Comparison of ENCODE assay signal across 9 cellular contexts in the genomic region with DNA sequence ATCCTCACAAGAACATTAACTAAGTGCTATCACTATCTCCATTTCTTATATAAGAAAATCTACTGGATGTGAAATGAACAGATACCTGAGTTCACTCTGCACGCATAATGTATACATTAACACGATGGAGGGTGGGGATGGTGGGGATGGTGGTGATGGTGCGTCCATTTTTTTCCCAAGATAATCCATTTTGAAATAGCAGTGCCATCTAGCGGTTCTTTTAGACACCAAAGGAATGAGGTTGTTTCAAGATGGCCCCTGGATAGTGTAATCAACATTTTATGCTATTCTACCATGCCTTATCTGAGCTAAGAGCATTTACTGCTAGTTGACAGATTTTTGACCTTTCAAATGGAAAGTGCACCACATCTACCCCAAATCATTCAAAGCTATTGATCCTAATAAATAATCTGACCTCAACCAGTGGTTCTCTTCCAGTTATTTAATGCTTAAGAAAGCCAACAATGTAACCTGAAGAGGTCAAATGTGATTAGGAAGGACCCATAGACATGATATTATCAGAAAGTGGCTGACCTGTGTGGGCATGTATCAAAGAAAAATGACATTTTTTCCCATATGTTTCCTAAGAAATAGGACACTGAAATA.
A peak's percentile ranks its signal among the peaks of the same experiment; 100 is the strongest.
DNase-seq lines count a peak whose midpoint lies in the region; ATAC-seq and TF ChIP-seq lines count a peak whose summit lies in the region.
"Had no signal": no experiment of that assay in that cellular context is flagged by ENCODE, and none has a peak within 500 bp of the region (broad histone marks: within the 10 kb centered on the region; RNA-seq: fewer than 3 reads in every experiment).

No MANE protein-coding gene starts in this region.

- no peak overlapping the region for H2AK5ac ChIP-seq in neuronal stem cell (ENCODE audit: low read depth, low read length)

- WGBS in neuronal stem cell (ENCODE audit: extremely low coverage in 2 of 2, insufficient read length in 2 of 2, insufficient replicate concordance in 1 of 2), 2 donors, result no CpG with 5 or more reads among the region's 4 CpGs

- no peak overlapping the region for H3K27ac ChIP-seq in neuronal stem cell (replicated peaks; ENCODE audit: low read length)

- H3K18ac ChIP-seq in neuronal stem cell (ENCODE audit: low read length), result no peak overlapping the region

- intact Hi-C loops in CD14-positive monocyte (cut with micrococcal nuclease), result no loop called here

- no peak overlapping the region for H4K91ac ChIP-seq in neuronal stem cell (ENCODE audit: low read depth, low read length, poor library complexity)

- no peaks in the 10 kb centered on the region for H3K79me1 ChIP-seq in neuronal stem cell (ENCODE audit: low read depth, low read length)

- no peaks in the 10 kb centered on the region for H3K4me1 ChIP-seq in neuronal stem cell (ENCODE audit: control insufficient read depth in 2 of 2, insufficient read depth in 1 of 2, low read depth in 1 of 2, low read length in 2 of 2)

- H4K8ac ChIP-seq in neuronal stem cell (ENCODE audit: low read depth, low read length), result no peak overlapping the region

- no peaks in the 10 kb centered on the region for H3K27me3 ChIP-seq in neuronal stem cell (ENCODE audit: control insufficient read depth in 3 of 3, insufficient read depth in 3 of 3, low read depth in 1 of 3, low read length in 3 of 3)

- H3K9ac ChIP-seq in neuronal stem cell (ENCODE audit: low read depth, low read length, poor library complexity), result no peak overlapping the region

- no peaks in the 10 kb centered on the region for H3K9me3 Mint-ChIP-seq in CD14-positive monocyte
- no peaks in the 10 kb centered on the region for H3K9me3 Mint-ChIP-seq in stimulated activated memory B cell treated with anti-CD40 and anti-IgM and Interleukin-4, amounts not matched to agents 10 μg/mL and 1 μg/mL and 100 μg/mL, for 72 hours
- H3K9me3 Mint-ChIP-seq: IgD-negative memory B cell had no signal

- no peak overlapping the region for H2AFZ ChIP-seq in neuronal stem cell (ENCODE audit: low read length)

- H3K14ac ChIP-seq in neuronal stem cell (ENCODE audit: low read length), result no peak overlapping the region

- no peak for DNase-seq in CD14-positive monocyte (ENCODE audit: low spot score)
- peak; percentile 60 for DNase-seq in NCI-H1105 treated with DMSO at 0.1 percent for 48 hours (lab: John Stamatoyannopoulos, UW)
- peak; percentile 19 to 29 for DNase-seq in cardiac fibroblast (ENCODE audit: low read depth in 2 of 2)
- peak; percentile 12 for DNase-seq in neuronal stem cell (ENCODE audit: low spot score)
- DNase-seq in KG1 (lab: John Stamatoyannopoulos, UW), result no peak
- DNase-seq in HK-2 (ENCODE audit: unreplicated experiment), result no peak

- H3K4me3 ChIP-seq in cardiac fibroblast (replicated peaks in 1 of 2; ENCODE audit: low read depth in 2 of 2, low read length in 2 of 2) (no peak overlapping the region), neuronal stem cell (ENCODE audit: low read length in 2 of 2) (no peak overlapping the region)

- no peaks in the 10 kb centered on the region for H3K4me1 Mint-ChIP-seq in CD14-positive monocyte
- H3K4me1 Mint-ChIP-seq in stimulated activated memory B cell treated with anti-CD40 and anti-IgM and Interleukin-4, amounts not matched to agents 10 μg/mL and 1 μg/mL and 100 μg/mL, for 72 hours, result no peaks in the 10 kb centered on the region
- H3K4me1 Mint-ChIP-seq: IgD-negative memory B cell had no signal

- H3K4ac ChIP-seq in neuronal stem cell (ENCODE audit: low read length), result no peak overlapping the region

- no peak overlapping the region for H3K23ac ChIP-seq in neuronal stem cell (ENCODE audit: low read depth, low read length, poor library complexity)

- no peaks in the 10 kb centered on the region for H3K36me3 ChIP-seq in neuronal stem cell (replicated peaks in 1 of 2; ENCODE audit: control insufficient read depth in 2 of 2, insufficient read depth in 2 of 2, low read length in 2 of 2)

- H2BK15ac ChIP-seq in neuronal stem cell (ENCODE audit: low read length), result no peak overlapping the region

- no peak overlapping the region for H3K4me2 ChIP-seq in neuronal stem cell (ENCODE audit: insufficient read depth, low read length, poor library complexity, severe bottlenecking)

- H3K27ac Mint-ChIP-seq in CD14-positive monocyte, result no peak overlapping the region
- no peak overlapping the region for H3K27ac Mint-ChIP-seq in stimulated activated memory B cell treated with anti-CD40 and anti-IgM and Interleukin-4, amounts not matched to agents 10 μg/mL and 1 μg/mL and 100 μg/mL, for 72 hours
- H3K27ac Mint-ChIP-seq: IgD-negative memory B cell had no signal

- H2BK12ac ChIP-seq in neuronal stem cell (ENCODE audit: low read length), result no peak overlapping the region

- H3K9me3 ChIP-seq in neuronal stem cell (replicated peaks in 1 of 2; ENCODE audit: control insufficient read depth in 2 of 2, insufficient read depth in 1 of 2, low read depth in 1 of 2, low read length in 2 of 2), result no peaks in the 10 kb centered on the region

- no peak overlapping the region for H2BK5ac ChIP-seq in neuronal stem cell (ENCODE audit: low read length)

- no peak overlapping the region for H2BK120ac ChIP-seq in neuronal stem cell (ENCODE audit: low read depth, low read length)

- H3K4me3 Mint-ChIP-seq in CD14-positive monocyte, result no peak overlapping the region
- H3K4me3 Mint-ChIP-seq in stimulated activated memory B cell treated with anti-CD40 and anti-IgM and Interleukin-4, amounts not matched to agents 10 μg/mL and 1 μg/mL and 100 μg/mL, for 72 hours, result no peak overlapping the region
- H3K4me3 Mint-ChIP-seq: IgD-negative memory B cell had no signal

- TF ChIP-seq CTCF in CD14-positive monocyte (IDR thresholded peaks at IDR 0.05), result peak; percentile 14
- TF ChIP-seq CTCF in cardiac fibroblast (IDR thresholded peaks at IDR 0.05; ENCODE audit: low read depth, low read length), result peak; percentile 40

- H3K27me3 Mint-ChIP-seq in CD14-positive monocyte (ENCODE audit: low read depth in 3 of 3), result peaks cover 3 to 7% (median 3%) of the 10 kb centered on the region in 3 donors
- no peaks in the 10 kb centered on the region for H3K27me3 Mint-ChIP-seq in stimulated activated memory B cell treated with anti-CD40 and anti-IgM and Interleukin-4, amounts not matched to agents 10 μg/mL and 1 μg/mL and 100 μg/mL, for 72 hours

- no peaks in the 10 kb centered on the region for H3K36me3 Mint-ChIP-seq in CD14-positive monocyte
- H3K36me3 Mint-ChIP-seq in stimulated activated memory B cell treated with anti-CD40 and anti-IgM and Interleukin-4, amounts not matched to agents 10 μg/mL and 1 μg/mL and 100 μg/mL, for 72 hours, result no peaks in the 10 kb centered on the region
- H3K36me3 Mint-ChIP-seq: IgD-negative memory B cell had no signal

- peak; percentile 66 for ATAC-seq in GM19455 (IDR thresholded peaks at IDR 0.05; ENCODE audit: unreplicated experiment)
- no peak for ATAC-seq in stimulated activated memory B cell treated with anti-CD40 and anti-IgM and Interleukin-4, amounts not matched to agents 10 μg/mL and 1 μg/mL and 100 μg/mL, for 72 hours

Comparison
In these comparisons a context has a peak if more than half of its experiments do, and no peak if none do; other contexts are left out.
1. DNase-seq: peak in NCI-H1105 treated with DMSO at 0.1 percent for 48 hours (single experiment), cardiac fibroblast (2 of 2) and neuronal stem cell (single experiment); none in CD14-positive monocyte (single experiment), KG1 (single experiment) and HK-2 (single experiment).